In the genomic region with DNA sequence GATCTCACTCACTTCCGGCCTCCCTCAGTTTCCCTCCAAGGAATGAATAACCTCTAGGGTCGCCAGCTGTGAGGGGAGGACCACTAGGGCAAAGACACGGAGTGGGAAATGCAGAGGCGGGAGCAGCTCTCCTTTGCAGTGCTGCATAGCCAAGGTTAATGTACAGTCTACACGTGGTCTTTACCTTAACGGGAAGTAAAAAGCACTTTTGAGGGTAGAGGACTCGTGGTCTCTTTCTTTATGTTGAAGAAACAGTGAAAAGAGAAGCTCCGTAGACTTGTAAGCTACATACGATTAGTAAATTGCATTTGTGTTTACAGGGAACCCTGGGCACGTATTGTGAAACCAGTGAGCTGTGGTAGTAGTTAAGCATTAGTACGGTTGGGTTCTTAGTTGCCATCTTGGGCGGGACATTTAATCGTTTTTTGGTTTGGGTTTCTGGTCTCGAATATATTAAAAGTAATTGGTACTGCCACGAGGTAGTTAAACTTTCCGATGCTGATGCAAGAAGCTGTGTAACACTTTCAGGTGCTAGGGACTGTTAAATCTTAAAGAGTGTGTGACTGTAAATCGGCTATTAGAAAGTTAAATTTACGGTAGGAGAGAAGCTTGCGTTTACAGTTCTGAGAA, we compare ENCODE assay signal across 8 cellular contexts. TPM values are rescaled to one million over a fixed set of nuclear protein-coding genes. Genes with fewer than 3 reads are reported as not detected.
DNase-seq lines count a peak whose midpoint lies in the region; ATAC-seq, FAIRE-seq and TF ChIP-seq lines count a peak whose summit lies in the region.

No MANE protein-coding gene starts in this region.

- peaks cover 28% of the 10 kb centered on the region for H4K20me1 ChIP-seq in astrocyte (ENCODE audit: insufficient read depth, low read length)

- H3K36me3 ChIP-seq in astrocyte (ENCODE audit: insufficient read depth, low read length), result no peaks in the 10 kb centered on the region
- H3K36me3 ChIP-seq in subcutaneous abdominal adipose tissue (ENCODE audit: control insufficient read depth in 5 of 5, insufficient read depth in 5 of 5, low read length in 5 of 5), result no peaks in the 10 kb centered on the region

- H3K27ac Mint-ChIP-seq in astrocyte (ENCODE audit: unreplicated experiment), result peak overlapping the region; percentile 99

- DNase-seq in AG09309 (ENCODE audit: low read depth) (no peak), GM18507 (ENCODE audit: extremely low spot score, insufficient read length, low read depth) (no peak), NOMO-1 treated with dmso at 0.1 percent for 144 hours (lab: John Stamatoyannopoulos, UW; ENCODE audit: unreplicated experiment) (peak; percentile 50), astrocyte (ENCODE audit: low read depth) (peak; percentile 10)
- no peak for DNase-seq in activated effector memory CD4-positive, alpha-beta T cell treated with Interleukin-2 at 50 U/mL for 16 hours

- H3K4me1 ChIP-seq in astrocyte (ENCODE audit: insufficient read depth, low read length) (peaks cover 11% of the 10 kb centered on the region), subcutaneous abdominal adipose tissue (ENCODE audit: control insufficient read depth in 5 of 5, insufficient read depth in 5 of 5, low read length in 5 of 5) (peaks cover 5 to 40% (median 38%) of the 10 kb centered on the region in 5 donors)

- no peaks in the 10 kb centered on the region for H3K9me3 ChIP-seq in astrocyte (ENCODE audit: insufficient read depth, low read depth, low read length)
- no peaks in the 10 kb centered on the region for H3K9me3 ChIP-seq in subcutaneous abdominal adipose tissue (ENCODE audit: control insufficient read depth in 5 of 5, low read length in 5 of 5)

- TF ChIP-seq CTCF in AG09309 (IDR thresholded peaks at IDR 0.05; ENCODE audit: control insufficient read depth, insufficient read depth, low read depth, low read length, missing control alignments) (no peak), astrocyte (IDR thresholded peaks at IDR 0.05; ENCODE audit: insufficient read depth, low read depth, low read length) (no peak)

- peak overlapping the region; percentile 99 for H2AFZ ChIP-seq in astrocyte (ENCODE audit: low read depth, low read length)

- peak overlapping the region; percentile 88 for H3K4me3 ChIP-seq in AG09309 (ENCODE audit: control insufficient read depth, low read depth, low read length)
- H3K4me3 ChIP-seq in astrocyte (ENCODE audit: insufficient read depth, low read depth, low read length), result peak overlapping the region; percentile 99
- H3K4me3 ChIP-seq in subcutaneous abdominal adipose tissue (ENCODE audit: low read depth in 1 of 5, low read length in 5 of 5), result peak overlapping the region; percentile 90 to 98 (median 94)

- ATAC-seq in HG02973 (IDR thresholded peaks at IDR 0.05; ENCODE audit: unreplicated experiment), result peak; percentile 32

- H3K27ac ChIP-seq in astrocyte (ENCODE audit: low read depth, low read length) (peak overlapping the region; percentile 95), layer of hippocampus (ENCODE audit: low read depth, low read length) (peak overlapping the region; percentile 59), subcutaneous abdominal adipose tissue (ENCODE audit: low read depth, low read length) (peak overlapping the region; percentile 88)

- peak overlapping the region; percentile 92 for H3K4me2 ChIP-seq in astrocyte (ENCODE audit: low read length)

- no peaks in the 10 kb centered on the region for H3K27me3 Mint-ChIP-seq in astrocyte (ENCODE audit: low read depth, unreplicated experiment)

- H3K9ac ChIP-seq in astrocyte (ENCODE audit: low read length) (peak overlapping the region; percentile 100), subcutaneous abdominal adipose tissue (ENCODE audit: low read length in 5 of 5) (peak overlapping the region; percentile 93 to 99 (median 98))

- H3K79me2 ChIP-seq in astrocyte (ENCODE audit: insufficient read depth, low read length), result peaks cover 61% of the 10 kb centered on the region

- H3K36me3 Mint-ChIP-seq in astrocyte (ENCODE audit: low read depth, unreplicated experiment), result no peaks in the 10 kb centered on the region

- H3K9me3 Mint-ChIP-seq in astrocyte (ENCODE audit: unreplicated experiment), result no peaks in the 10 kb centered on the region

- H3K4me1 Mint-ChIP-seq in astrocyte (ENCODE audit: low read depth, unreplicated experiment), result peaks cover 23% of the 10 kb centered on the region

- no peaks in the 10 kb centered on the region for H3K27me3 ChIP-seq in astrocyte (ENCODE audit: insufficient read depth, low read length)
- no peaks in the 10 kb centered on the region for H3K27me3 ChIP-seq in layer of hippocampus (ENCODE audit: control insufficient read depth, insufficient read depth, low read length)
- no peaks in the 10 kb centered on the region for H3K27me3 ChIP-seq in subcutaneous abdominal adipose tissue (ENCODE audit: control insufficient read depth in 5 of 5, insufficient read depth in 4 of 5, low read length in 5 of 5)

- peak overlapping the region; percentile 97 for H3K4me3 Mint-ChIP-seq in astrocyte (ENCODE audit: unreplicated experiment)

- FAIRE-seq in GM18507 (lab: Jason Lieb, UNC) (peak; percentile 33), astrocyte (lab: Jason Lieb, UNC) (no peak)

RNA-seq across cellular contexts. Expression of gene U2SURP, which starts 0.8 kb away (rescaled TPM):
- total RNA-seq in astrocyte, result 106 and 109 TPM in 2 replicates

RNA-seq across cellular contexts. Expression of gene PAQR9, which starts 38.7 kb away (rescaled TPM):
- total RNA-seq in astrocyte, result 0.22 and 0.23 TPM in 2 replicates

Comparison
In these comparisons a context has a peak if more than half of its experiments do, and no peak if none do; other contexts are left out.
1. DNase-seq: peak in NOMO-1 treated with dmso at 0.1 percent for 144 hours (single experiment) and astrocyte (single experiment); none in AG09309 (single experiment), GM18507 (single experiment) and activated effector memory CD4-positive, alpha-beta T cell treated with Interleukin-2 at 50 U/mL for 16 hours (single experiment).
2. Peak in every context shown above with its lines, with median percentiles within 50 percentile points of each other: H3K4me3 ChIP-seq and H3K27ac ChIP-seq.